1 cellular context compared by ENCODE assay signal in the genomic region with DNA sequence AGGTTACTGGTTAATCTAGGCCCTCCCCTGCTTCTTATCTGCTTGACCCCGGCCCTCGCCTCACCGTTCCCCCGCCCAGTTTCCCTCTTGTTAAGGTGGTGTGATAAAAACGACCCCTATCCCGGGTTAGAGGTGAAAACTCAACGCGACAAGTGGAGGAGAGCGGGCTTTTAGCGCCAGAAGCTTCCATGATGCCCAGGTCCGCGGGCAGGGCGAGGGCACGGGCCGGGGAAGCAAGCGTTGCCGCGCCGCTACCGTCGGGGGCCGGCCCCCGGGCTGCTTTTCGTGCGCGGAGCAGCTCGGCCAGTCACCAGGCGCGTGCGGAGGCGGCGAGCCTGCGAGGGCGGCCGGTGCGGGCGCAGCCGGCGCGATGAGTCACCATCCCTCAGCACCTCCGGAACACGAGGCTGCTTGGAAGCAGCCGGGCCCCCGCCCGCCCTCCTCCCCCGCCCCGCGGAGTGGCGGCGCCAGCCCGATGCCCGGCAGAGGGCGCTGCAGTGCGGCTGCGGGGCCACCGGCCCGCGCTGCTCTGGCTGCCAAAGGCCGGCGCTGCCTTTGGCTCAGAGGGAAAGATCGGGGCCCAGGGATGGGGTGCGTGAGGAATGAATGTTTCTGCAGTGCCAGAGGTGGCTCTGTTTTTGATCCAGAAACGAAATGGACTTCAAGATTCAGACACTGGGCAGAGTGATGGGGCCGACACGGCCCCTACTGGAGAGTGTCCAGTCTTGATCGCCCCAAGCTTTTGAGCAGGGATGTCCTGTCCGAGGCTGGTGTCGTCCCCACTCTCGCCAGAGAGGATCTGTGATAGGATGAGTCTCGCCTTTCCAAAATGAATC.
TF ChIP-seq lines count a peak whose summit lies in the region.

No MANE protein-coding gene starts in this region.

TF ChIP-seq in HEK293T, 16 proteins besides CTCF, POLR2A, EP300 and RAD21 (continued from another document):
- TF ChIP-seq LEF1 (IDR thresholded peaks at IDR 0.05; ENCODE audit: borderline replicate concordance) = no peak; the same call in 1 of the 2 replicates
- no peak for TF ChIP-seq FOXA1 (IDR thresholded peaks at IDR 0.05)
- TF ChIP-seq L3MBTL2 (conservative IDR thresholded peaks at IDR 0.05) = peak; percentile 74
- no peak for TF ChIP-seq TARDBP (IDR thresholded peaks at IDR 0.05)
- no peak for TF ChIP-seq SP1 (IDR thresholded peaks at IDR 0.05)
- TF ChIP-seq BHLHE40 (IDR thresholded peaks at IDR 0.05; ENCODE audit: borderline replicate concordance) = no peak
- no peak for TF ChIP-seq SUZ12 (IDR thresholded peaks at IDR 0.05)
